In genomic region chr20:44810391-44811149, GRCh38 we compare ENCODE assay signal across 9 cellular contexts. TPM values are rescaled to one million over a fixed set of nuclear protein-coding genes. Genes with fewer than 3 reads are reported as not detected.
DNase-seq lines count a peak whose midpoint lies in the region; ATAC-seq lines count a peak whose summit lies in the region.
"Had no signal": no experiment of that assay in that cellular context is flagged by ENCODE, and none has a peak within 500 bp of the region (broad histone marks: within the 10 kb centered on the region; RNA-seq: fewer than 3 reads in every experiment).

TSS of gene RIMS4 (minus strand) at chr20:44810546. CDS start at chr20:44810271, 275 bp downstream.

- peak; percentile 73 to 86 for ATAC-seq in activated T-cell treated with anti-CD3 and anti-CD28 coated beads, Interleukin-2, amount 50 U/mL, for 4 hours
- ATAC-seq in left colon (peak; percentile 55), GM21367 (IDR thresholded peaks at IDR 0.05; ENCODE audit: unreplicated experiment) (no peak), GM18907 (IDR thresholded peaks at IDR 0.05; ENCODE audit: unreplicated experiment) (no peak), GM21360 (IDR thresholded peaks at IDR 0.05; ENCODE audit: unreplicated experiment) (no peak)

- peaks cover 56% of the 10 kb centered on the region for H3K27me3 Mint-ChIP-seq in activated T-cell treated with anti-CD3 and anti-CD28 coated beads, Interleukin-2, amount 50 U/mL, for 4 hours (ENCODE audit: low read depth)

- intact Hi-C loops in left colon (cut with DNase I, micrococcal nuclease): no loop called here

- H3K9me3 Mint-ChIP-seq in activated T-cell treated with anti-CD3 and anti-CD28 coated beads, Interleukin-2, amount 50 U/mL, for 4 hours: no peaks in the 10 kb centered on the region

- DNase-seq in stimulated activated CD4-positive, alpha-beta T cell treated with anti-CD3 and anti-CD28 coated beads, Interleukin-15, amount 100 ng/mL, for 24 hours: peak; percentile 22
- DNase-seq in stimulated activated CD4-positive, alpha-beta T cell treated with anti-CD3 and anti-CD28 coated beads, Interleukin-4, amount 100 ng/mL, for 4 hours: no peak
- DNase-seq in activated T-cell treated with anti-CD3 and anti-CD28 coated beads, Interleukin-2, amount 50 U/mL, for 4 hours: no peak
- no peak for DNase-seq in left colon
- DNase-seq in NCI-H2107 (lab: John Stamatoyannopoulos, UW): no peak
- DNase-seq: NCI-H2029 had no signal

- peaks cover 13% of the 10 kb centered on the region for H3K4me1 Mint-ChIP-seq in activated T-cell treated with anti-CD3 and anti-CD28 coated beads, Interleukin-2, amount 50 U/mL, for 4 hours (ENCODE audit: low read depth)

- H3K36me3 Mint-ChIP-seq in activated T-cell treated with anti-CD3 and anti-CD28 coated beads, Interleukin-2, amount 50 U/mL, for 4 hours (ENCODE audit: insufficient read depth): no peaks in the 10 kb centered on the region

- H3K4me3 Mint-ChIP-seq in activated T-cell treated with anti-CD3 and anti-CD28 coated beads, Interleukin-2, amount 50 U/mL, for 4 hours: peak within 1 kb of the TSS; percentile 55

RNA-seq across cellular contexts. Expression of gene RIMS4, which starts in this region (rescaled TPM):
- under 1 TPM in 2 of 3 donors, not detected in 1; 0.03 to 0.15 TPM for total RNA-seq in activated T-cell treated with anti-CD3 and anti-CD28 coated beads, Interleukin-2, amount 50 U/mL, for 4 hours
- total RNA-seq in left colon: 1 to 10 TPM in 1 of 2 donors, under 1 TPM in 1; 0.56 to 1.2 TPM

Comparison
In these comparisons a context has a peak if more than half of its experiments do, and no peak if none do; other contexts are left out.
1. Peak in ATAC-seq in activated T-cell treated with anti-CD3 and anti-CD28 coated beads, Interleukin-2, amount 50 U/mL, for 4 hours; RNA of the gene not detected or under 1 TPM.